In the genomic region with DNA sequence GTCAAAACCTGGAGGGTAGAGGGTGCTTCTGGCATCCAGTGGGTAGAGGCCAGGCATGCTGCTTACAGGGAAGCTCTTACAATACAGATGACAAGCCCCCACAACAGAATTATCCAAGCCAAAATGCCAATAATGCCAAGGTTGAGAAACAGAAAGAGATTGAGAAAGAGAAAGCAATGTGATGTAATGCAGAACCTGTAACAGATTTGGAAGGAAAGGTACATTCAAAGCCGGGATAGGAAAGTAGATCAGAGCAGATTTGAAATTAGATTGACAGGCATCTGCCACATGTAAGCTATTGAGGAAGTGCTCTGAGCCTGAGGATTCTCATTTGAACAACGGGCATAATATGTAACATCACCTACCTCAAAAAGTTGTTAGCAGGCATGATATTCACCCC, we compare ENCODE assay signal across 28 cellular contexts.
"Had no signal": no experiment of that assay in that cellular context is flagged by ENCODE, and none has a peak within 500 bp of the region (broad histone marks: within the 10 kb centered on the region; RNA-seq: fewer than 3 reads in every experiment).

No MANE protein-coding gene starts in this region.

- H3K4me3 Mint-ChIP-seq: activated B cell treated with CpG ODN at 0.5 μM for 24 hours; activated CD4-positive, alpha-beta memory T cell treated with anti-CD3 and anti-CD28 coated beads for 36 hours; activated CD8-positive, alpha-beta memory T cell treated with anti-CD3 and anti-CD28 coated beads, Interleukin-2, amount 10 ng/mL, durations not matched to agents 7 days and 5 days; activated CD8-positive, alpha-beta T cell treated with anti-CD3 and anti-CD28 coated beads, Interleukin-2, amount 10 ng/mL, durations not matched to agents 7 days and 5 days; activated naive CD4-positive, alpha-beta T cell treated with anti-CD3 and anti-CD28 coated beads for 36 hours; activated naive CD4-positive, alpha-beta T cell treated with anti-CD3 and anti-CD28 coated beads, Interleukin-2, amount 50 U/mL, for 24 hours; activated naive CD8-positive, alpha-beta T cell treated with anti-CD3 and anti-CD28 coated beads, Interleukin-2, amount 10 ng/mL, durations not matched to agents 7 days and 5 days; activated T-helper 1 cell treated with anti-CD3 and anti-CD28 coated beads, Interleukin-12 subunit alpha, Interleukin-12 subunit beta, Interleukin-2, Interleukin-4 antibody, amounts not matched to agents 30 ng/mL and 10 ng/mL and 1 ng/mL, durations not matched to agents 14 hours and 24 hours and 36 hours; brain; T-cell; T-helper 17 cell; T-helper 2 cell treated with Interferon-gamma antibody and Interleukin-4, amounts not matched to agents 5 μg/mL and 100 μg/mL, for 36 hours had no signal

- DNase-seq: activated B cell treated with CpG ODN at 0.5 μM for 24 hours; activated CD4-positive, alpha-beta memory T cell treated with anti-CD3 and anti-CD28 coated beads for 36 hours; activated CD4-positive, alpha-beta T cell treated with anti-CD3 and anti-CD28 coated beads for 48 hours; activated CD8-positive, alpha-beta memory T cell treated with anti-CD3 and anti-CD28 coated beads, Interleukin-2, amount 10 ng/mL, durations not matched to agents 7 days and 5 days; activated CD8-positive, alpha-beta memory T cell treated with anti-CD3 and anti-CD28 coated beads, Interleukin-2, amount 50 U/mL, for 4 hours; activated CD8-positive, alpha-beta T cell treated with anti-CD3 and anti-CD28 coated beads, Interleukin-2, amount 10 ng/mL, durations not matched to agents 7 days and 5 days; activated effector memory CD4-positive, alpha-beta T cell treated with anti-CD3 and anti-CD28 coated beads, Interleukin-2, amount 50 U/mL, for 16 hours; activated naive CD4-positive, alpha-beta T cell treated with anti-CD3 and anti-CD28 coated beads for 36 hours; activated naive CD8-positive, alpha-beta T cell treated with anti-CD3 and anti-CD28 coated beads, Interleukin-2, amount 10 ng/mL, durations not matched to agents 7 days and 5 days; activated T-cell treated with anti-CD3 and anti-CD28 coated beads, Interleukin-2, amount 50 U/mL, for 1 hour; activated T-cell treated with anti-CD3 and anti-CD28 coated beads, Interleukin-2, amount 50 U/mL, for 48 hours; caudate nucleus; cerebellar nuclear complex; colonic mucosa; effector CD8-positive, alpha-beta T cell; esophagus squamous epithelium; heart right ventricle; T-cell; T-helper 17 cell; T1000; WERI-Rb-1 had no signal

- ATAC-seq: activated CD4-positive, CD25-positive, alpha-beta regulatory T cell treated with anti-CD3 and anti-CD28 coated beads, Interleukin-2, amount 50 U/mL, for 24 hours; activated CD8-positive, alpha-beta memory T cell treated with anti-CD3 and anti-CD28 coated beads, Interleukin-2, amount 10 ng/mL, durations not matched to agents 7 days and 5 days; activated CD8-positive, alpha-beta T cell treated with anti-CD3 and anti-CD28 coated beads, Interleukin-2, amount 10 ng/mL, durations not matched to agents 7 days and 5 days; gastroesophageal sphincter; heart right ventricle; T-cell; T-helper 17 cell had no signal

- H3K27me3 Mint-ChIP-seq: activated B cell treated with CpG ODN at 0.5 μM for 24 hours; activated CD4-positive, alpha-beta memory T cell treated with anti-CD3 and anti-CD28 coated beads for 36 hours; activated CD8-positive, alpha-beta memory T cell treated with anti-CD3 and anti-CD28 coated beads, Interleukin-2, amount 10 ng/mL, durations not matched to agents 7 days and 5 days; activated naive CD4-positive, alpha-beta T cell treated with anti-CD3 and anti-CD28 coated beads, Interleukin-2, amount 50 U/mL, for 24 hours; activated naive CD8-positive, alpha-beta T cell treated with anti-CD3 and anti-CD28 coated beads, Interleukin-2, amount 10 ng/mL, durations not matched to agents 7 days and 5 days; T-cell; T-helper 17 cell had no signal

- H3K4me1 Mint-ChIP-seq: activated B cell treated with CpG ODN at 0.5 μM for 24 hours; activated CD8-positive, alpha-beta memory T cell treated with anti-CD3 and anti-CD28 coated beads, Interleukin-2, amount 10 ng/mL, durations not matched to agents 7 days and 5 days; activated naive CD4-positive, alpha-beta T cell treated with anti-CD3 and anti-CD28 coated beads, Interleukin-2, amount 50 U/mL, for 24 hours; activated naive CD8-positive, alpha-beta T cell treated with anti-CD3 and anti-CD28 coated beads, Interleukin-2, amount 10 ng/mL, durations not matched to agents 7 days and 5 days; T-cell; T-helper 17 cell had no signal

- H3K9me3 Mint-ChIP-seq: activated B cell treated with CpG ODN at 0.5 μM for 24 hours; activated CD4-positive, alpha-beta memory T cell treated with anti-CD3 and anti-CD28 coated beads for 36 hours; activated naive CD4-positive, alpha-beta T cell treated with anti-CD3 and anti-CD28 coated beads for 36 hours; activated naive CD4-positive, alpha-beta T cell treated with anti-CD3 and anti-CD28 coated beads, Interleukin-2, amount 50 U/mL, for 24 hours; activated T-helper 1 cell treated with anti-CD3 and anti-CD28 coated beads, Interleukin-12 subunit alpha, Interleukin-12 subunit beta, Interleukin-2, Interleukin-4 antibody, amounts not matched to agents 30 ng/mL and 10 ng/mL and 1 ng/mL, durations not matched to agents 14 hours and 24 hours and 36 hours; activated T-helper 2 cell treated with anti-CD3 and anti-CD28 coated beads, Interferon-gamma antibody, Interleukin-2, Interleukin-4, amounts not matched to agents 10 μg/mL and 5 μg/mL and 100 μg/mL, durations not matched to agents 14 hours and 24 hours and 36 hours; T-cell; T-helper 2 cell treated with Interferon-gamma antibody and Interleukin-4, amounts not matched to agents 5 μg/mL and 100 μg/mL, for 36 hours had no signal

- H3K27ac Mint-ChIP-seq: activated B cell treated with CpG ODN at 0.5 μM for 24 hours; activated CD4-positive, alpha-beta memory T cell treated with anti-CD3 and anti-CD28 coated beads for 36 hours; activated CD8-positive, alpha-beta memory T cell treated with anti-CD3 and anti-CD28 coated beads, Interleukin-2, amount 10 ng/mL, durations not matched to agents 7 days and 5 days; activated CD8-positive, alpha-beta T cell treated with anti-CD3 and anti-CD28 coated beads, Interleukin-2, amount 10 ng/mL, durations not matched to agents 7 days and 5 days; activated naive CD4-positive, alpha-beta T cell treated with anti-CD3 and anti-CD28 coated beads for 36 hours; activated naive CD4-positive, alpha-beta T cell treated with anti-CD3 and anti-CD28 coated beads, Interleukin-2, amount 50 U/mL, for 24 hours; activated naive CD8-positive, alpha-beta T cell treated with anti-CD3 and anti-CD28 coated beads, Interleukin-2, amount 10 ng/mL, durations not matched to agents 7 days and 5 days; activated T-helper 1 cell treated with anti-CD3 and anti-CD28 coated beads, Interleukin-12 subunit alpha, Interleukin-12 subunit beta, Interleukin-2, Interleukin-4 antibody, amounts not matched to agents 30 ng/mL and 10 ng/mL and 1 ng/mL, durations not matched to agents 14 hours and 24 hours and 36 hours; activated T-helper 2 cell treated with anti-CD3 and anti-CD28 coated beads, Interferon-gamma antibody, Interleukin-2, Interleukin-4, amounts not matched to agents 10 μg/mL and 5 μg/mL and 100 μg/mL, durations not matched to agents 14 hours and 24 hours and 36 hours; brain; T-cell; T-helper 17 cell; T-helper 2 cell treated with Interferon-gamma antibody and Interleukin-4, amounts not matched to agents 5 μg/mL and 100 μg/mL, for 36 hours had no signal

- H3K36me3 Mint-ChIP-seq: activated CD4-positive, alpha-beta memory T cell treated with anti-CD3 and anti-CD28 coated beads for 36 hours; activated CD8-positive, alpha-beta memory T cell treated with anti-CD3 and anti-CD28 coated beads, Interleukin-2, amount 10 ng/mL, durations not matched to agents 7 days and 5 days; brain; T-cell had no signal
